In the genomic region with DNA sequence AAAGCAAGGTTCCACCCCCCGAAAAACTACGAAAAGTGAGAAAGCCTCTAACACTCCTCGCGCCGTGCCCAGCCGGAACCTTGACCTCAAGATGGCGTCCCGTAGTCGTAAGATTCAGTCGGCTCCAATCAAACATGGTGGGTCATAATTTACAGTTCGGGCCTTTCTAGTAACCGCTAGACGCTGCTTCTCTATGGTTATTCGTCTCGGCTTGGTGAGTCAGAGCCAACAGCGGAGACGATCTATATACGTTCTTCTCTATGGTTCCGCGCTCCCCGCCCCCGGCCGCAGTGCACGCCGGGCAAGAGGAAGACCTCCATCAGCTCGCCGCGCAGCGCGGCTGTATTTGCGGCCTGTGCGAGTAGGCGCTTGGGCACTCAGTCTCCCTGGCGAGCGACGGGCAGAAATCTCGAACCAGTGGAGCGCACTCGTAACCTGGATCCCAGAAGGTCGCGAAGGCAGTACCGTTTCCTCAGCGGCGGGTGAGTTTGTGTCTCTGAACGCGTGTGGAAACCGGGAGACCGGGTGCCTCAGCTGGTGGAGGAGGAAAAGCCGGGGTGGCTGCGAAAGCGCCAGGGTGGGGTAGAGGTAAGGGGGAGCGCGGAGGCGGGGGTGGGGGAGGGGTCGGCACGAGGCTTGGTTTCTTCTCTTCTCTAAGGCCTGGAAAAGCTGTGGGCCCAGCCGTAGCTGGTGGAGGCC, we compare ENCODE assay signal across 8 cellular contexts. TPM values are rescaled to one million over a fixed set of nuclear protein-coding genes. Genes with fewer than 3 reads are reported as not detected.
DNase-seq lines count a peak whose midpoint lies in the region; ATAC-seq, FAIRE-seq and TF ChIP-seq lines count a peak whose summit lies in the region.

Gene RBM25 (plus strand): TSS at position 311 of the 699 bp plus-strand sequence. CDS start 13,108 bp downstream, outside the sequence.

- H3K9me3 Mint-ChIP-seq in T-helper 2 cell treated with Interferon-gamma antibody and Interleukin-4, amounts not matched to agents 5 μg/mL and 100 μg/mL, for 36 hours, result no peaks in the 10 kb centered on the region
- no peaks in the 10 kb centered on the region for H3K9me3 Mint-ChIP-seq in astrocyte (ENCODE audit: unreplicated experiment)

- peaks cover under 1% of the 10 kb centered on the region for H3K36me3 ChIP-seq in astrocyte (ENCODE audit: insufficient read depth, low read length)
- H3K36me3 ChIP-seq in uterus, result no peaks in the 10 kb centered on the region

- peak; percentile 87 for ATAC-seq in GM18508 (IDR thresholded peaks at IDR 0.05; ENCODE audit: insufficient read depth, unreplicated experiment)
- peak; percentile 92 for ATAC-seq in HG02981 (IDR thresholded peaks at IDR 0.05; ENCODE audit: unreplicated experiment)
- ATAC-seq in right cardiac atrium, result peak; percentile 99

- no peaks in the 10 kb centered on the region for H3K27me3 Mint-ChIP-seq in T-helper 2 cell treated with Interferon-gamma antibody and Interleukin-4, amounts not matched to agents 5 μg/mL and 100 μg/mL, for 36 hours (ENCODE audit: low read depth)
- no peaks in the 10 kb centered on the region for H3K27me3 Mint-ChIP-seq in astrocyte (ENCODE audit: low read depth, unreplicated experiment)

- H3K27me3 ChIP-seq in astrocyte (ENCODE audit: insufficient read depth, low read length), result no peaks in the 10 kb centered on the region
- H3K27me3 ChIP-seq in right cardiac atrium (ENCODE audit: control insufficient read depth, insufficient read depth), result no peaks in the 10 kb centered on the region
- no peaks in the 10 kb centered on the region for H3K27me3 ChIP-seq in uterus

- no peak within 1 kb of the TSS for H3K27ac Mint-ChIP-seq in T-helper 2 cell treated with Interferon-gamma antibody and Interleukin-4, amounts not matched to agents 5 μg/mL and 100 μg/mL, for 36 hours
- H3K27ac Mint-ChIP-seq in astrocyte (ENCODE audit: unreplicated experiment), result no peak within 1 kb of the TSS

- FAIRE-seq in astrocyte (lab: Jason Lieb, UNC), result peak; percentile 59

- peaks cover 22% of the 10 kb centered on the region for H3K4me1 Mint-ChIP-seq in T-helper 2 cell treated with Interferon-gamma antibody and Interleukin-4, amounts not matched to agents 5 μg/mL and 100 μg/mL, for 36 hours (ENCODE audit: low read depth)
- peaks cover 15% of the 10 kb centered on the region for H3K4me1 Mint-ChIP-seq in astrocyte (ENCODE audit: low read depth, unreplicated experiment)

- H3K9ac ChIP-seq in astrocyte (ENCODE audit: low read length), result peak within 1 kb of the TSS; percentile 97

- peaks cover 7% of the 10 kb centered on the region for H3K4me1 ChIP-seq in astrocyte (ENCODE audit: insufficient read depth, low read length)
- H3K4me1 ChIP-seq in right cardiac atrium (ENCODE audit: control insufficient read depth, insufficient read depth, low read length), result peaks cover 3% of the 10 kb centered on the region
- H3K4me1 ChIP-seq in uterus, result peaks cover 0 to 4% of the 10 kb centered on the region in 2 donors

- peak; percentile 89 to 95 for TF ChIP-seq POLR2A in uterus (IDR thresholded peaks at IDR 0.05)

- TF ChIP-seq CTCF in astrocyte (IDR thresholded peaks at IDR 0.05; ENCODE audit: insufficient read depth, low read depth, low read length), result no peak
- peak in 2 of 4 experiments; percentile 8 to 10 for TF ChIP-seq CTCF in uterus (IDR thresholded peaks at IDR 0.05)

- peak; percentile 96 to 98 for DNase-seq in NCI-H1930 (lab: John Stamatoyannopoulos, UW)
- DNase-seq in T-helper 2 cell treated with Interferon-gamma antibody and Interleukin-4, amounts not matched to agents 5 μg/mL and 100 μg/mL, for 36 hours (ENCODE audit: low spot score), result peak; percentile 96
- DNase-seq in astrocyte (ENCODE audit: low read depth), result peak; percentile 98
- DNase-seq in right cardiac atrium, result peak; percentile 95 to 98 (median 97)
- peak; percentile 97 for DNase-seq in pulmonary artery endothelial cell (ENCODE audit: low read depth, low spot score)
- DNase-seq in uterus, result peak; percentile 95 to 97

- peak within 1 kb of the TSS; percentile 93 for H3K4me3 ChIP-seq in astrocyte (ENCODE audit: insufficient read depth, low read depth, low read length)
- H3K4me3 ChIP-seq in right cardiac atrium (ENCODE audit: low read length), result peak within 1 kb of the TSS; percentile 97
- H3K4me3 ChIP-seq in uterus, result peak within 1 kb of the TSS; percentile 85 to 97

- H3K79me2 ChIP-seq in astrocyte (ENCODE audit: insufficient read depth, low read length), result peaks cover 48% of the 10 kb centered on the region

- H2AFZ ChIP-seq in astrocyte (ENCODE audit: low read depth, low read length), result peak within 1 kb of the TSS; percentile 87

- H3K36me3 Mint-ChIP-seq in T-helper 2 cell treated with Interferon-gamma antibody and Interleukin-4, amounts not matched to agents 5 μg/mL and 100 μg/mL, for 36 hours (ENCODE audit: low read depth), result peaks cover 18% of the 10 kb centered on the region
- H3K36me3 Mint-ChIP-seq in astrocyte (ENCODE audit: low read depth, unreplicated experiment), result peaks cover 4% of the 10 kb centered on the region

- peak within 1 kb of the TSS; percentile 95 for H3K27ac ChIP-seq in astrocyte (ENCODE audit: low read depth, low read length)
- peak within 1 kb of the TSS; percentile 98 for H3K27ac ChIP-seq in right cardiac atrium (ENCODE audit: low read length)
- peak within 1 kb of the TSS; percentile 91 to 98 for H3K27ac ChIP-seq in uterus

- intact Hi-C loops in right cardiac atrium (cut with DNase I), result no loop called here
- intact Hi-C loops in uterus (cut with DNase I; ENCODE audit: low total_unique reads), result no loop called here

- no peaks in the 10 kb centered on the region for H3K9me3 ChIP-seq in astrocyte (ENCODE audit: insufficient read depth, low read depth, low read length)
- no peaks in the 10 kb centered on the region for H3K9me3 ChIP-seq in right cardiac atrium (ENCODE audit: control insufficient read depth, low read length)
- H3K9me3 ChIP-seq in uterus, result no peaks in the 10 kb centered on the region

- peak within 1 kb of the TSS; percentile 84 for H3K4me2 ChIP-seq in astrocyte (ENCODE audit: low read length)

- WGBS in right cardiac atrium, result under 1% methylated on average over 57 of the region's 57 CpGs

- H3K4me3 Mint-ChIP-seq in T-helper 2 cell treated with Interferon-gamma antibody and Interleukin-4, amounts not matched to agents 5 μg/mL and 100 μg/mL, for 36 hours, result no peak within 1 kb of the TSS
- no peak within 1 kb of the TSS for H3K4me3 Mint-ChIP-seq in astrocyte (ENCODE audit: unreplicated experiment)

- H4K20me1 ChIP-seq in astrocyte (ENCODE audit: insufficient read depth, low read length), result peaks cover 45% of the 10 kb centered on the region

RNA-seq across cellular contexts. Expression of gene RBM25, which starts in this region (rescaled TPM):
- total RNA-seq in astrocyte, result 91.2 and 101 TPM in 2 replicates
- 10 to 100 TPM; 37.6 to 43.6 (median 39.6) TPM for total RNA-seq in right cardiac atrium
- 25.8 TPM for polyA plus RNA-seq in right cardiac atrium
- total RNA-seq in pulmonary artery endothelial cell, result 30.8 and 37.7 TPM in 2 replicates
- total RNA-seq in uterus, result 10 to 100 TPM; 26.2 to 96.1 (median 61.4) TPM

Comparison
In these comparisons a context has a peak if more than half of its experiments do, and no peak if none do; other contexts are left out.
1. Peak in every context shown above with its lines: DNase-seq, ATAC-seq, H3K4me3 ChIP-seq and H3K27ac ChIP-seq.